7 cellular contexts compared by ENCODE assay signal in genomic region chr1:156804572-156805243, GRCh38. TPM values are rescaled to one million over a fixed set of nuclear protein-coding genes. Genes with fewer than 3 reads are reported as not detected.
DNase-seq lines count a peak whose midpoint lies in the region; ATAC-seq, FAIRE-seq and TF ChIP-seq lines count a peak whose summit lies in the region.

No MANE protein-coding gene starts in this region.

- H3K4me3 Mint-ChIP-seq in HFFc6 (no peak overlapping the region), osteocyte (ENCODE audit: unreplicated experiment) (no peak overlapping the region)

- peaks cover 0 to 35% of the 10 kb centered on the region in 2 experiments; a peak in 2 of 3 replicates for H3K36me3 ChIP-seq in HEK293 (ENCODE audit: control insufficient read depth in 2 of 2, insufficient read depth in 1 of 2, low read length in 2 of 2)
- peaks cover 4 to 8% of the 10 kb centered on the region in 2 experiments; a peak in 3 of 4 replicates for H3K36me3 ChIP-seq in GM12878 (ENCODE audit: control insufficient read depth in 2 of 2, insufficient read depth in 2 of 2, low read length in 1 of 2)
- peaks cover 2 to 15% of the 10 kb centered on the region in 2 donors for H3K36me3 ChIP-seq in psoas muscle (ENCODE audit: insufficient read depth in 1 of 2, low read depth in 1 of 2)

- TF ChIP-seq CTCF in HEK293 (tag by site-specific recombination; IDR thresholded peaks at IDR 0.05) (no peak), GM12878 (IDR thresholded peaks at IDR 0.05 in 2 of 3, conservative IDR thresholded peaks at IDR 0.05 in 1 of 3; ENCODE audit: control insufficient read depth in 2 of 3, extremely low read depth in 1 of 3, insufficient read depth in 1 of 3, low read depth in 3 of 3, low read length in 3 of 3) (no peak), psoas muscle (IDR thresholded peaks at IDR 0.05) (no peak), HFFc6 (IDR thresholded peaks at IDR 0.05) (no peak), osteocyte (IDR thresholded peaks at IDR 0.05) (no peak)

- CTCF ChIA-PET in HEK293 (lab: Yijun Ruan, JAX): interaction anchor here (1.0 to 2.7 kb wide), 4 partner anchors 8 to 56 kb away, joined by 3 to 9 read pairs (median 5); partner anchors contain the start of gene NTRK1
- CTCF ChIA-PET in GM12878 (lab: Yijun Ruan, JAX): interaction anchor here (0.5 to 2.2 kb wide), 8 partner anchors 9 to 115 kb away, joined by 3 to 11 read pairs (median 6); partner anchors contain the start of gene NTRK1

- RAD21 ChIA-PET in GM12878 (lab: Charles Lee; ENCODE audit: unreplicated experiment): interaction anchor here (0.9 to 11.9 kb wide), 5 partner anchors 24 to 79 kb away, joined by 3 to 115 read pairs (median 3); partner anchors contain the start of genes INSRR, NTRK1 and PRCC

- 0 out of 2 replicates have a peak overlapping the region, but pooled peaks have one; percentile 5 for H3K27ac ChIP-seq in HEK293 (ENCODE audit: extremely low read depth, low read depth, low read length)
- H3K27ac ChIP-seq in GM12878 (ENCODE audit: control insufficient read depth, insufficient read depth): no peak overlapping the region
- H3K27ac ChIP-seq in psoas muscle: peak overlapping the region; percentile 37

- H3K27ac Mint-ChIP-seq in HFFc6 (no peak overlapping the region), osteocyte (ENCODE audit: unreplicated experiment) (no peak overlapping the region)

- H2AFZ ChIP-seq in GM12878 (ENCODE audit: control insufficient read depth, low read depth, low read length): no peak overlapping the region

- no peak overlapping the region for H3K4me2 ChIP-seq in GM12878 (ENCODE audit: control insufficient read depth, insufficient read depth)

- TF ChIP-seq POLR2A in GM12878 (IDR thresholded peaks at IDR 0.05; ENCODE audit: low read depth, low read length): no peak

- SMC1A ChIA-PET in GM12878 (lab: Charles Lee; ENCODE audit: uncharacterized antibody, unreplicated experiment): interaction anchor here (0.6 to 1.5 kb wide), 3 partner anchors 31 to 55 kb away, joined by 3 to 5 read pairs (median 3); no protein-coding TSS in a partner anchor

- H3K9me3 Mint-ChIP-seq in HFFc6: no peaks in the 10 kb centered on the region
- no peaks in the 10 kb centered on the region for H3K9me3 Mint-ChIP-seq in osteocyte (ENCODE audit: unreplicated experiment)

- TF ChIP-seq EP300 in GM12878 (IDR thresholded peaks at IDR 0.05; ENCODE audit: borderline replicate concordance in 1 of 2, control insufficient read depth in 1 of 2, low read depth in 2 of 2, low read length in 2 of 2): no peak

- TF ChIP-seq RAD21 in GM12878 (IDR thresholded peaks at IDR 0.05; ENCODE audit: insufficient read depth, low read depth, low read length): no peak

- no peaks in the 10 kb centered on the region for H3K27me3 ChIP-seq in GM12878 (replicated peaks in 1 of 2; ENCODE audit: control insufficient read depth in 2 of 2, insufficient read depth in 2 of 2, low read length in 1 of 2)
- no peaks in the 10 kb centered on the region for H3K27me3 ChIP-seq in psoas muscle (ENCODE audit: insufficient read depth in 3 of 3, low read length in 2 of 3)

- no peaks in the 10 kb centered on the region for H3K9me3 ChIP-seq in HEK293 (ENCODE audit: control insufficient read depth, insufficient read depth, low read depth, low read length)
- no peaks in the 10 kb centered on the region for H3K9me3 ChIP-seq in GM12878 (replicated peaks; ENCODE audit: control insufficient read depth, insufficient read depth, low read length)
- no peaks in the 10 kb centered on the region for H3K9me3 ChIP-seq in psoas muscle

- no peaks in the 10 kb centered on the region for H3K4me1 ChIP-seq in HEK293 (ENCODE audit: control insufficient read depth, insufficient read depth, low read length)
- peaks cover 18% of the 10 kb centered on the region for H3K4me1 ChIP-seq in GM12878 (ENCODE audit: control insufficient read depth, insufficient read depth, low read length)
- H3K4me1 ChIP-seq in psoas muscle: peaks cover 53% of the 10 kb centered on the region

- intact Hi-C loops in GM12878 (cut with micrococcal nuclease; ENCODE audit: unreplicated experiment) (no loop called here), psoas muscle (cut with DNase I) (loop anchor here in 1 of 2 donors (2.0 kb wide), 1 partner anchor 28 kb away; no protein-coding TSS in a partner anchor)

- BruUV-seq in GM12878 (replicated peaks; lab: Mats Ljungman, UMichigan): no TSS peak

- POLR2A ChIA-PET in HEK293 (lab: Yijun Ruan, JAX) (no interaction called here), GM12878 (lab: Charles Lee) (no interaction called here)

- peak; percentile 75 for FAIRE-seq in GM12878 (lab: Jason Lieb, UNC)

- peak; percentile 91 for DNase-seq in NCI-H69 (lab: John Stamatoyannopoulos, UW)
- DNase-seq in GM12878 (ENCODE audit: low read depth, low spot score): no peak
- DNase-seq in psoas muscle: no peak
- no peak for DNase-seq in HFFc6
- DNase-seq in dedifferentiated amniotic fluid mesenchymal stem cell (ENCODE audit: extremely low spot score): no peak
- no peak for DNase-seq in osteocyte (ENCODE audit: extremely low spot score, unreplicated experiment)

- H3K4me1 Mint-ChIP-seq in HFFc6 (ENCODE audit: low read depth) (peaks cover 40% of the 10 kb centered on the region), osteocyte (ENCODE audit: unreplicated experiment) (peaks cover 28% of the 10 kb centered on the region)

- H3K36me3 Mint-ChIP-seq in HFFc6 (ENCODE audit: low read depth) (peaks cover 11% of the 10 kb centered on the region), osteocyte (ENCODE audit: unreplicated experiment) (peaks cover 24% of the 10 kb centered on the region)

- in situ Hi-C loops in GM12878 (cut with MboI): loop anchor here (5.0 kb wide), 1 partner anchor 58 kb away; the partner anchor contains the start of gene NTRK1

- no peaks in the 10 kb centered on the region for H3K79me2 ChIP-seq in GM12878 (ENCODE audit: control insufficient read depth, insufficient read depth, low read length)

- H3K27me3 Mint-ChIP-seq in HFFc6 (ENCODE audit: insufficient read depth) (peaks cover 4% of the 10 kb centered on the region; the same call in 1 of the 2 replicates), osteocyte (ENCODE audit: unreplicated experiment) (no peaks in the 10 kb centered on the region)

- no peak overlapping the region for H3K9ac ChIP-seq in GM12878 (ENCODE audit: control insufficient read depth, insufficient read depth, low read length)

- ATAC-seq in GM12878 (peak; percentile 39), psoas muscle (peak; percentile 10 to 40 (median 29))

- no peaks in the 10 kb centered on the region for H4K20me1 ChIP-seq in GM12878 (ENCODE audit: control insufficient read depth, insufficient read depth)

- no peak overlapping the region for H3K4me3 ChIP-seq in HEK293 (ENCODE audit: low read depth, low read length)
- H3K4me3 ChIP-seq in GM12878: no peak overlapping the region
- H3K4me3 ChIP-seq in psoas muscle: no peak overlapping the region

- WGBS in GM12878 (ENCODE audit: insufficient coverage, insufficient replicate concordance, low lambda C conversion rate, missing lambda C conversion rate): 33% methylated on average over 6 of the region's 6 CpGs
- 61 to 64% (median 62%) methylated on average over 6 of the region's 6 CpGs for WGBS in psoas muscle, 3 donors

RNA-seq across cellular contexts. Expression of gene SH2D2A, which starts 11.9 kb away (rescaled TPM):
- total RNA-seq in GM12878 (2013; cell fraction: nucleolus; rRNA removed): 22.4 and 23.9 TPM in 2 replicates
- total RNA-seq in GM12878 (2014; rRNA removed) (9.9 and 11.4 TPM in 2 replicates), GM12878 (2014; rRNA removed; fragmentation: Illumina TruSeq; extraction: Trizol) (4.6 and 5.4 TPM in 2 replicates), GM12878 (2021) (15.9 and 17.4 TPM in 2 replicates), psoas muscle (under 1 TPM; 0.37 to 0.82 (median 0.60) TPM), osteocyte (not detected in 2 replicates)
- 1.8 TPM for polyA plus RNA-seq in GM12878 (2011; ENCODE audit: low read depth)
- polyA plus RNA-seq in GM12878 (2011; rRNA removed) (3.7 and 9.7 TPM in 2 replicates), GM12878 (2014; fragmentation: Illumina TruSeq; extraction: Trizol) (2.2 and 4.4 TPM in 2 replicates), GM12878 (2014; fragmentation: Nextera tagmentation; extraction: Ambion mirVana) (1 to 10 TPM in 1 of 2 experiments, under 1 TPM in 1; 0.72 to 1.8 TPM), GM12878 (2014; rRNA removed) (10.7 and 11.6 TPM in 2 replicates), GM12878 (2016; fragmentation: Nextera tagmentation; extraction: Ambion mirVana) (1 to 10 TPM; 6.5 to 7.4 TPM), psoas muscle (under 1 TPM in 2 of 3 donors, not detected in 1; 0.25 to 0.26 TPM)
- 11.4 and 13.8 TPM in 2 replicates for polyA plus RNA-seq in GM12878 (2011; cell fraction: cytosol; rRNA removed)
- 23.0 and 23.7 TPM in 2 replicates for polyA plus RNA-seq in GM12878 (2011; cell fraction: nucleus; rRNA removed)
- polyA plus RNA-seq in GM12878 (2012): 3.4 and 5.8 TPM in 2 replicates
- polyA minus RNA-seq in GM12878 (2011; rRNA and poly(A)+ RNA removed): 8.1 and 15.6 TPM in 2 replicates
- 8.7 and 12.3 TPM in 2 replicates for polyA minus RNA-seq in GM12878 (2011; cell fraction: cytosol; rRNA and poly(A)+ RNA removed)
- 19.2 and 32.7 TPM in 2 replicates for polyA minus RNA-seq in GM12878 (2011; cell fraction: nucleus; rRNA and poly(A)+ RNA removed)
- total RNA-seq in HFFc6 (2021; fragmentation: NEBNext Ultra II Directional; extraction: Animal tissue kit (Norgen Biotek cat#: 25700)): under 1 TPM in 2 of 6 experiments, not detected in 4; 0.09 to 0.17 TPM

RNA-seq across cellular contexts. Expression of gene PRCC, which starts 37.4 kb away (rescaled TPM):
- total RNA-seq in GM12878 (2013; cell fraction: nucleolus; rRNA removed): 41.6 and 44.9 TPM in 2 replicates
- 79.6 and 92.2 TPM in 2 replicates for total RNA-seq in GM12878 (2014; rRNA removed)
- total RNA-seq in GM12878 (2014; rRNA removed; fragmentation: Illumina TruSeq; extraction: Trizol): 34.0 and 36.0 TPM in 2 replicates
- 78.3 and 87.5 TPM in 2 replicates for total RNA-seq in GM12878 (2021)
- polyA plus RNA-seq in GM12878 (2011; ENCODE audit: low read depth): 47.3 TPM
- polyA plus RNA-seq in GM12878 (2011; rRNA removed): 29.2 and 52.8 TPM in 2 replicates
- polyA plus RNA-seq in GM12878 (2011; cell fraction: cytosol; rRNA removed): 88.4 and 93.1 TPM in 2 replicates
- polyA plus RNA-seq in GM12878 (2011; cell fraction: nucleus; rRNA removed): 48.7 and 57.5 TPM in 2 replicates
- polyA plus RNA-seq in GM12878 (2012): 53.5 and 59.4 TPM in 2 replicates
- 121 and 132 TPM in 2 replicates for polyA plus RNA-seq in GM12878 (2014; fragmentation: Illumina TruSeq; extraction: Trizol)
- 10 to 100 TPM; 23.8 to 30.1 TPM for polyA plus RNA-seq in GM12878 (2014; fragmentation: Nextera tagmentation; extraction: Ambion mirVana)
- polyA plus RNA-seq in GM12878 (2014; rRNA removed): 52.6 and 56.6 TPM in 2 replicates
- polyA plus RNA-seq in GM12878 (2016; fragmentation: Nextera tagmentation; extraction: Ambion mirVana): 10 to 100 TPM; 73.5 to 77.2 TPM
- 60.8 and 108 TPM in 2 replicates for polyA minus RNA-seq in GM12878 (2011; rRNA and poly(A)+ RNA removed)
- 32.9 and 54.4 TPM in 2 replicates for polyA minus RNA-seq in GM12878 (2011; cell fraction: cytosol; rRNA and poly(A)+ RNA removed)
- 18.6 and 34.4 TPM in 2 replicates for polyA minus RNA-seq in GM12878 (2011; cell fraction: nucleus; rRNA and poly(A)+ RNA removed)
- 10 to 100 TPM; 43.7 to 69.3 (median 64.0) TPM for total RNA-seq in psoas muscle
- 100 to 1,000 TPM in 1 of 3 donors, 10 to 100 TPM in 2; 46.8 to 107 (median 72.0) TPM for polyA plus RNA-seq in psoas muscle
- 10 to 100 TPM; 67.0 to 79.3 (median 71.5) TPM for total RNA-seq in HFFc6 (2021; fragmentation: NEBNext Ultra II Directional; extraction: Animal tissue kit (Norgen Biotek cat#: 25700))
- 71.1 and 85.4 TPM in 2 replicates for total RNA-seq in osteocyte

RNA-seq across cellular contexts. Expression of gene HDGF, which starts 53.2 kb away (rescaled TPM):
- 39.3 and 39.8 TPM in 2 replicates for total RNA-seq in GM12878 (2013; cell fraction: nucleolus; rRNA removed)
- 237 and 258 TPM in 2 replicates for total RNA-seq in GM12878 (2014; rRNA removed)
- 267 and 277 TPM in 2 replicates for total RNA-seq in GM12878 (2014; rRNA removed; fragmentation: Illumina TruSeq; extraction: Trizol)
- total RNA-seq in GM12878 (2021): 261 and 271 TPM in 2 replicates
- polyA plus RNA-seq in GM12878 (2011; ENCODE audit: low read depth): 91.5 TPM
- polyA plus RNA-seq in GM12878 (2011; rRNA removed): 200 and 203 TPM in 2 replicates
- polyA plus RNA-seq in GM12878 (2011; cell fraction: cytosol; rRNA removed): 144 and 155 TPM in 2 replicates
- polyA plus RNA-seq in GM12878 (2011; cell fraction: nucleus; rRNA removed): 134 and 144 TPM in 2 replicates
- polyA plus RNA-seq in GM12878 (2012): 118 and 127 TPM in 2 replicates
- 372 and 388 TPM in 2 replicates for polyA plus RNA-seq in GM12878 (2014; fragmentation: Illumina TruSeq; extraction: Trizol)
- 10 to 100 TPM; 28.3 to 65.9 TPM for polyA plus RNA-seq in GM12878 (2014; fragmentation: Nextera tagmentation; extraction: Ambion mirVana)
- 217 and 223 TPM in 2 replicates for polyA plus RNA-seq in GM12878 (2014; rRNA removed)
- polyA plus RNA-seq in GM12878 (2016; fragmentation: Nextera tagmentation; extraction: Ambion mirVana): 10 to 100 TPM; 45.1 to 81.9 TPM
- polyA minus RNA-seq in GM12878 (2011; rRNA and poly(A)+ RNA removed): 62.2 and 108 TPM in 2 replicates
- polyA minus RNA-seq in GM12878 (2011; cell fraction: cytosol; rRNA and poly(A)+ RNA removed): 51.7 and 58.8 TPM in 2 replicates
- 25.5 and 37.3 TPM in 2 replicates for polyA minus RNA-seq in GM12878 (2011; cell fraction: nucleus; rRNA and poly(A)+ RNA removed)
- 100 to 1,000 TPM; 164 to 240 (median 208) TPM for total RNA-seq in psoas muscle
- 100 to 1,000 TPM; 161 to 367 (median 163) TPM for polyA plus RNA-seq in psoas muscle
- total RNA-seq in HFFc6 (2021; fragmentation: NEBNext Ultra II Directional; extraction: Animal tissue kit (Norgen Biotek cat#: 25700)): 100 to 1,000 TPM; 229 to 324 (median 315) TPM
- 213 and 219 TPM in 2 replicates for total RNA-seq in osteocyte

RNA-seq across cellular contexts. Expression of gene INSRR, which starts 54.2 kb away (rescaled TPM):
- not detected in 2 replicates for total RNA-seq in GM12878 (2013; cell fraction: nucleolus; rRNA removed)
- not detected in 2 replicates for total RNA-seq in GM12878 (2014; rRNA removed)
- total RNA-seq in GM12878 (2014; rRNA removed; fragmentation: Illumina TruSeq; extraction: Trizol): not detected in 2 replicates
- not detected in 2 replicates for total RNA-seq in GM12878 (2021)
- polyA plus RNA-seq in GM12878 (2011; ENCODE audit: low read depth): not detected
- 0.01 TPM in 1 of 2 replicates, not detected in the other for polyA plus RNA-seq in GM12878 (2011; rRNA removed)
- polyA plus RNA-seq in GM12878 (2011; cell fraction: cytosol; rRNA removed): not detected in 2 replicates
- polyA plus RNA-seq in GM12878 (2011; cell fraction: nucleus; rRNA removed): 0.10 and 0.16 TPM in 2 replicates
- polyA plus RNA-seq in GM12878 (2012): not detected in 2 replicates
- polyA plus RNA-seq in GM12878 (2014; fragmentation: Illumina TruSeq; extraction: Trizol): not detected in 2 replicates
- not detected for polyA plus RNA-seq in GM12878 (2014; fragmentation: Nextera tagmentation; extraction: Ambion mirVana)
- not detected in 2 replicates for polyA plus RNA-seq in GM12878 (2014; rRNA removed)
- polyA plus RNA-seq in GM12878 (2016; fragmentation: Nextera tagmentation; extraction: Ambion mirVana): not detected
- 0.05 TPM in 1 of 2 replicates, not detected in the other for polyA minus RNA-seq in GM12878 (2011; rRNA and poly(A)+ RNA removed)
- polyA minus RNA-seq in GM12878 (2011; cell fraction: cytosol; rRNA and poly(A)+ RNA removed): not detected in 2 replicates
- polyA minus RNA-seq in GM12878 (2011; cell fraction: nucleus; rRNA and poly(A)+ RNA removed): under 0.01 and 0.10 TPM in 2 replicates
- under 1 TPM in 1 of 4 donors, not detected in 3; 0.07 TPM for total RNA-seq in psoas muscle
- polyA plus RNA-seq in psoas muscle: under 1 TPM in 1 of 3 donors, not detected in 2; under 0.01 TPM
- total RNA-seq in HFFc6 (2021; fragmentation: NEBNext Ultra II Directional; extraction: Animal tissue kit (Norgen Biotek cat#: 25700)): not detected
- total RNA-seq in osteocyte: 0.08 and 0.21 TPM in 2 replicates

RNA-seq across cellular contexts. Expression of gene NTRK1, which starts 56.0 kb away (rescaled TPM):
- not detected in 2 replicates for total RNA-seq in GM12878 (2013; cell fraction: nucleolus; rRNA removed)
- total RNA-seq in GM12878 (2014; rRNA removed): 0.16 and 0.56 TPM in 2 replicates
- total RNA-seq in GM12878 (2014; rRNA removed; fragmentation: Illumina TruSeq; extraction: Trizol): not detected in 2 replicates
- total RNA-seq in GM12878 (2021): 0.19 TPM in 1 of 2 replicates, not detected in the other
- polyA plus RNA-seq in GM12878 (2011; ENCODE audit: low read depth): not detected
- polyA plus RNA-seq in GM12878 (2011; rRNA removed): 0.07 and 0.10 TPM in 2 replicates
- 0.19 and 0.20 TPM in 2 replicates for polyA plus RNA-seq in GM12878 (2011; cell fraction: cytosol; rRNA removed)
- polyA plus RNA-seq in GM12878 (2011; cell fraction: nucleus; rRNA removed): 0.83 and 1.3 TPM in 2 replicates
- polyA plus RNA-seq in GM12878 (2012): not detected in 2 replicates
- not detected in 2 replicates for polyA plus RNA-seq in GM12878 (2014; fragmentation: Illumina TruSeq; extraction: Trizol)
- not detected for polyA plus RNA-seq in GM12878 (2014; fragmentation: Nextera tagmentation; extraction: Ambion mirVana)
- polyA plus RNA-seq in GM12878 (2014; rRNA removed): 0.08 TPM in 1 of 2 replicates, not detected in the other
- under 1 TPM in 1 of 2 experiments, not detected in 1; 0.40 TPM for polyA plus RNA-seq in GM12878 (2016; fragmentation: Nextera tagmentation; extraction: Ambion mirVana)
- 0.15 and 0.22 TPM in 2 replicates for polyA minus RNA-seq in GM12878 (2011; rRNA and poly(A)+ RNA removed)
- not detected in 2 replicates for polyA minus RNA-seq in GM12878 (2011; cell fraction: cytosol; rRNA and poly(A)+ RNA removed)
- 0.24 TPM in 1 of 2 replicates, not detected in the other for polyA minus RNA-seq in GM12878 (2011; cell fraction: nucleus; rRNA and poly(A)+ RNA removed)
- total RNA-seq in psoas muscle: under 1 TPM; 0.16 to 0.92 (median 0.44) TPM
- polyA plus RNA-seq in psoas muscle: under 1 TPM; 0.07 to 0.65 (median 0.58) TPM
- total RNA-seq in HFFc6 (2021; fragmentation: NEBNext Ultra II Directional; extraction: Animal tissue kit (Norgen Biotek cat#: 25700)): under 1 TPM in 1 of 6 experiments, not detected in 5; 0.10 TPM
- not detected in 2 replicates for total RNA-seq in osteocyte
